Comparison of ENCODE assay signal across 9 cellular contexts in genomic region chr4:148060264-148061138, GRCh38.
DNase-seq lines count a peak whose midpoint lies in the region; ATAC-seq, FAIRE-seq and TF ChIP-seq lines count a peak whose summit lies in the region.
"Had no signal": no experiment of that assay in that cellular context is flagged by ENCODE, and none has a peak within 500 bp of the region (broad histone marks: within the 10 kb centered on the region; RNA-seq: fewer than 3 reads in every experiment).

No MANE protein-coding gene starts in this region.

- TF ChIP-seq CTCF in GM12865 (IDR thresholded peaks at IDR 0.05; ENCODE audit: insufficient read depth, low read depth, low read length, missing control alignments) (no peak), body of pancreas (IDR thresholded peaks at IDR 0.05) (no peak), pancreas (IDR thresholded peaks at IDR 0.05) (no peak)

- 50 to 57% methylated on average over 13 of the region's 13 CpGs for WGBS in body of pancreas, 2 donors
- whole genome bisulfite sequencing in pancreas, 2 donors: 48 to 50% methylated on average over 13 of the region's 13 CpGs

- intact Hi-C loops in body of pancreas (cut with DNase I): no loop called here
- intact Hi-C loops in pancreas (cut with DNase I): no loop called here

- FAIRE-seq in pancreas (lab: Jason Lieb, UNC): no peak
- FAIRE-seq: H1 had no signal

- H3K4me1 ChIP-seq in body of pancreas: peaks cover 12% of the 10 kb centered on the region
- peaks cover 0 to 10% (median 7%) of the 10 kb centered on the region in 3 donors for H3K4me1 ChIP-seq in pancreas

- DNase-seq in GM12865 (ENCODE audit: low read depth): peak; percentile 54
- DNase-seq in NCI-H2029 treated with DMSO at 0.1 percent for 48 hours (lab: John Stamatoyannopoulos, UW): peak; percentile 24
- no peak for DNase-seq in body of pancreas
- DNase-seq in pancreas: no peak
- DNase-seq in middle frontal gyrus (ENCODE audit: extremely low spot score, low spot score): no peak
- no peak for DNase-seq in H4 (ENCODE audit: low spot score)
- DNase-seq: PC-3 had no signal

- H3K4me3 ChIP-seq in GM12865 (ENCODE audit: low read depth, low read length) (no peak overlapping the region), body of pancreas (no peak overlapping the region), pancreas (no peak overlapping the region)

- H3K9me3 ChIP-seq in body of pancreas (no peaks in the 10 kb centered on the region), pancreas (no peaks in the 10 kb centered on the region)

- H3K27me3 ChIP-seq in body of pancreas: no peaks in the 10 kb centered on the region
- H3K27me3 ChIP-seq in pancreas: no peaks in the 10 kb centered on the region

- TF ChIP-seq POLR2A in body of pancreas (IDR thresholded peaks at IDR 0.05) (no peak), GM18505 (IDR thresholded peaks at IDR 0.05; ENCODE audit: borderline replicate concordance, extremely low read depth, insufficient read depth, insufficient read length) (no peak)

- H3K27ac ChIP-seq in body of pancreas (peak overlapping the region in 2 of 4 donors; percentile 11 to 63), pancreas (peak overlapping the region in 2 of 4 donors; percentile 34 to 64)

- H3K36me3 ChIP-seq in body of pancreas (replicated peaks in 1 of 2; ENCODE audit: insufficient read depth in 1 of 2, low read depth in 2 of 2) (no peaks in the 10 kb centered on the region), pancreas (no peaks in the 10 kb centered on the region)

- ATAC-seq in body of pancreas: peak; percentile 38
- ATAC-seq in pancreas: peak; percentile 16 to 61 (median 50)
- ATAC-seq in GM18505 (IDR thresholded peaks at IDR 0.05; ENCODE audit: unreplicated experiment): no peak
- ATAC-seq: PC-3 had no signal

Comparison
In these comparisons a context has a peak if more than half of its experiments do, and no peak if none do; other contexts are left out.
1. DNase-seq: peak in GM12865 (single experiment) and NCI-H2029 treated with DMSO at 0.1 percent for 48 hours (single experiment); none in body of pancreas (0 of 4), pancreas (0 of 6), middle frontal gyrus (single experiment) and H4 (single experiment).